In genomic region chr9:126804696-126805545, GRCh38 we compare ENCODE assay signal across 1 cellular context.
A peak's percentile ranks its signal among the peaks of the same experiment; 100 is the strongest.
TF ChIP-seq lines count a peak whose summit lies in the region.

TSS of gene ZBTB43 (plus strand) at chr9:126805040. CDS start at chr9:126832510, 27,470 bp downstream.

TF ChIP-seq in K562, 482 proteins besides CTCF, POLR2A, EP300 and RAD21 (continued from another document and continues in another):
- peak; percentile 58 to 90; a peak in 3 of 4 replicates for TF ChIP-seq SIN3A (IDR thresholded peaks at IDR 0.05; ENCODE audit: borderline replicate concordance in 2 of 2, control insufficient read depth in 1 of 2, low read depth in 2 of 2, low read length in 2 of 2)
- TF ChIP-seq E2F3 (CRISPR knock-in tag; IDR thresholded peaks at IDR 0.05), result 0 out of 2 replicates have a peak, but pooled peaks have one; percentile 45
- TF ChIP-seq PCBP2 (IDR thresholded peaks at IDR 0.05; ENCODE audit: low read depth, low read length, poor library complexity, severe bottlenecking), result no peak
- TF ChIP-seq ZKSCAN3 (CRISPR knock-in tag; IDR thresholded peaks at IDR 0.05), result no peak
- no peak for TF ChIP-seq MCM3 (IDR thresholded peaks at IDR 0.05)
- TF ChIP-seq GABPB1 (CRISPR knock-in tag; IDR thresholded peaks at IDR 0.05), result peak; percentile 92
- TF ChIP-seq MNT (conservative IDR thresholded peaks at IDR 0.05), result peak; percentile 46 to 72
- TF ChIP-seq HNRNPL (IDR thresholded peaks at IDR 0.05; ENCODE audit: low read depth, low read length), result 0 out of 2 replicates have a peak, but pooled peaks have one; percentile 38
- TF ChIP-seq ZNF507 (tag; conservative IDR thresholded peaks at IDR 0.05), result no peak
- no peak for TF ChIP-seq NFRKB (IDR thresholded peaks at IDR 0.05; ENCODE audit: low read depth)
- no peak for TF ChIP-seq ZNF277 (CRISPR knock-in tag; IDR thresholded peaks at IDR 0.05; ENCODE audit: borderline replicate concordance)
- TF ChIP-seq HOMEZ (CRISPR knock-in tag; IDR thresholded peaks at IDR 0.05), result no peak
- no peak for TF ChIP-seq ZNF347 (CRISPR knock-in tag; IDR thresholded peaks at IDR 0.05; ENCODE audit: low read depth)
- 0 out of 2 replicates have a peak, but pooled peaks have one; percentile 1 for TF ChIP-seq HDGF (IDR thresholded peaks at IDR 0.05)
- TF ChIP-seq POLR2H (tag; IDR thresholded peaks at IDR 0.05; ENCODE audit: low read depth), result no peak
- TF ChIP-seq NUFIP1 (IDR thresholded peaks at IDR 0.05; ENCODE audit: partially characterized antibody), result no peak
- TF ChIP-seq MGA (IDR thresholded peaks at IDR 0.05), result no peak
- TF ChIP-seq ZNF778 (CRISPR knock-in tag; IDR thresholded peaks at IDR 0.05), result no peak
- no peak for TF ChIP-seq NCOA4 (IDR thresholded peaks at IDR 0.05; ENCODE audit: partially characterized antibody)
- no peak for TF ChIP-seq KLF1 (tag; IDR thresholded peaks at IDR 0.05)
- no peak for TF ChIP-seq CGGBP1 (CRISPR knock-in tag; IDR thresholded peaks at IDR 0.05)
- TF ChIP-seq ETS1 (conservative IDR thresholded peaks at IDR 0.05; ENCODE audit: control insufficient read depth, low read depth, low read length), result peak; percentile 46; the same call in 1 of the 2 replicates
- TF ChIP-seq ZNF23 (CRISPR knock-in tag; IDR thresholded peaks at IDR 0.05), result no peak
- no peak for TF ChIP-seq GATA2 (CRISPR knock-in tag; IDR thresholded peaks at IDR 0.05)
- no peak for TF ChIP-seq FOS (IDR thresholded peaks at IDR 0.05; ENCODE audit: extremely low read depth, insufficient read length)
- TF ChIP-seq VEZF1 (CRISPR knock-in tag; IDR thresholded peaks at IDR 0.05), result peak; percentile 89
- TF ChIP-seq CHD4 (IDR thresholded peaks at IDR 0.05; ENCODE audit: insufficient read depth, insufficient replicate concordance, low read depth, low read length, poor library complexity, severe bottlenecking), result peak; percentile 75
- no peak for TF ChIP-seq TBL1XR1 (IDR thresholded peaks at IDR 0.05; ENCODE audit: low read length in 2 of 2)
- TF ChIP-seq DEAF1 (CRISPR knock-in tag; IDR thresholded peaks at IDR 0.05), result no peak
- no peak for TF ChIP-seq SFPQ (IDR thresholded peaks at IDR 0.05; ENCODE audit: low read depth, low read length)
- TF ChIP-seq RNF2 (IDR thresholded peaks at IDR 0.05), result no peak
- peak; percentile 92 for TF ChIP-seq MEIS2 (IDR thresholded peaks at IDR 0.05; ENCODE audit: partially characterized antibody)
- no peak for TF ChIP-seq RBM15 (IDR thresholded peaks at IDR 0.05; ENCODE audit: insufficient read depth, low read length)
- TF ChIP-seq ATF1 (CRISPR knock-in tag; IDR thresholded peaks at IDR 0.05), result no peak
- peak; percentile 66; the same call in 1 of the 2 replicates for TF ChIP-seq ATF1 (tag; IDR thresholded peaks at IDR 0.05)
- peak; percentile 97 for TF ChIP-seq ZFX (CRISPR knock-in tag; IDR thresholded peaks at IDR 0.05)
- no peak for TF ChIP-seq MTA1 (IDR thresholded peaks at IDR 0.05; ENCODE audit: borderline replicate concordance)
